28 cellular contexts compared by ENCODE assay signal in the genomic region with DNA sequence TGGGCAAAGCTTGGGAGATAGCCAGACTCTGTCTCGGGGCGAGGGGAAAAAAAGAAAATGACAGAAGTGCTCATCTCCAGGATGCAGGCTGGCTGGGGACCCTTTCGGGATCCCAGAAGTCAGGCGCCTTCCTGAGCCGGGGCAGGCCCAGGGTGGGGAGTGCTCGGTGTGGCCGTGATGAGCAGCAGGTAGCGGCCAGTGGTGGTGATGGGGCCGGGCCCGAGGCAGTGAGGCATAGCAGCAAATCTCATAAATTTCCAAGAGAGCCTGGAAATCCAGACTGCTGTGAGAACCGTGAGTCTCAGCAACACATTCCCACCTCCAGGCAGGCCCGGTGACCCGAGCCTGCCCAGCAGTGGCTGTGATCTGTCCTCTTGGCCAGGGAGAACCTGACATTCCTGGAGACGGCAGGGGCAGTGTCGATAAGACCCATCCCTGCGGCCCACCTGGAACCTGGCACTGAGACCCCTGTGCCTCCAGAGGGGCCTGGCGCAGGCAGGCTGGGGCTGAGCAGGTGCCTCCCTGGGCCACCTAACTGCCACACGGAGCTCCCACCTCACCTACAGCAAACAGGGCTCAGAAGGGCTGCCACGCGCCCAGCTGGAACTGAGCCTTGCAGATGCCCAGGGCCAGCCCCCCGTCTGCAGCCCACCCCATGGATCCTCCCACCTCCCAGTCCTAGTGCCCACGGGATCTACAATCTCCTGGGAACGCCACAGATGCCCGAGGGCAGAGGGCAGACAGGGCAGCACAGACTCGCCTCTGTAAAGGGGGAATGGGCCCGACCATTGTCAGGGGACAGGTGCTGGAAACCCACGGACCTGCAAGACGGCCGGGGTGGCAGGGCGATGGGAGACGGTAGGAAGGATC. TPM values are rescaled to one million over a fixed set of nuclear protein-coding genes. Genes with fewer than 3 reads are reported as not detected.
"Had no signal": no experiment of that assay in that cellular context is flagged by ENCODE, and none has a peak within 500 bp of the region (broad histone marks: within the 10 kb centered on the region; RNA-seq: fewer than 3 reads in every experiment).

No MANE protein-coding gene starts in this region.

- DNase-seq: activated CD4-positive, alpha-beta T cell treated with anti-CD3 and anti-CD28 coated beads for 4 hours; activated CD8-positive, alpha-beta memory T cell treated with anti-CD3 and anti-CD28 coated beads, Interleukin-2, amount 50 U/mL, for 4 hours; activated CD8-positive, alpha-beta T cell treated with anti-CD3 and anti-CD28 coated beads for 36 hours; activated effector memory CD4-positive, alpha-beta T cell treated with Interleukin-2 at 50 U/mL for 16 hours; activated naive CD4-positive, alpha-beta T cell; activated T-cell treated with anti-CD3 and anti-CD28 coated beads, Interleukin-2, amount 50 U/mL, for 1 hour; amniotic stem cell; Kasumi-1; KBM-7; NCI-H1105 treated with DMSO at 0.1 percent for 48 hours; NCI-H1436 treated with DMSO at 0.1 percent for 48 hours; NCI-H187; NCI-H2081; NCI-H510A treated with DMSO at 0.1 percent for 48 hours; NCI-H69; NK-92 treated with Interleukin-12 subunit alpha and Interleukin-12 subunit beta, amount 100 ng/mL, for 24 hours; OCI-M1; Peyer's patch; SHP77; SW 1271 had no signal

- H3K9me3 ChIP-seq: ascending aorta, Peyer's patch, SJSA1 had no signal

- H3K4me3 ChIP-seq: ascending aorta, Peyer's patch, SJSA1 had no signal

- H3K4me1 ChIP-seq: ascending aorta, Peyer's patch, SJSA1 had no signal

- H3K27ac ChIP-seq: ascending aorta, Peyer's patch, SJSA1 had no signal

- H3K27me3 Mint-ChIP-seq: activated CD8-positive, alpha-beta T cell treated with anti-CD3 and anti-CD28 coated beads for 36 hours; activated naive CD4-positive, alpha-beta T cell treated with anti-CD3 and anti-CD28 coated beads, Interleukin-2, amount 50 U/mL, for 24 hours; brain had no signal

- H3K4me1 Mint-ChIP-seq: activated naive CD4-positive, alpha-beta T cell treated with anti-CD3 and anti-CD28 coated beads, Interleukin-2, amount 50 U/mL, for 24 hours; brain had no signal

- H3K27me3 ChIP-seq: ascending aorta, Peyer's patch, SJSA1 had no signal

- ATAC-seq: activated CD4-positive, CD25-positive, alpha-beta regulatory T cell treated with anti-CD3 and anti-CD28 coated beads, Interleukin-2, amount 50 U/mL, for 24 hours; activated CD8-positive, alpha-beta T cell treated with anti-CD3 and anti-CD28 coated beads for 36 hours; SK-N-SH treated with all-trans-retinoic acid at 6 μM for 48 hours had no signal

- H3K4me3 Mint-ChIP-seq: activated CD8-positive, alpha-beta T cell treated with anti-CD3 and anti-CD28 coated beads for 36 hours; activated naive CD4-positive, alpha-beta T cell treated with anti-CD3 and anti-CD28 coated beads, Interleukin-2, amount 50 U/mL, for 24 hours; activated T-helper 1 cell treated with anti-CD3 and anti-CD28 coated beads, Interleukin-12 subunit alpha, Interleukin-12 subunit beta, Interleukin-2, Interleukin-4 antibody, amounts not matched to agents 30 ng/mL and 10 ng/mL and 1 ng/mL, durations not matched to agents 14 hours and 24 hours and 36 hours; brain; T-helper 1 cell treated with Interleukin-12 subunit alpha and Interleukin-12 subunit beta and Interleukin-4 antibody, amounts not matched to agents 30 μg/mL and 1 μg/mL, for 36 hours had no signal

- H3K9me3 Mint-ChIP-seq: activated CD8-positive, alpha-beta T cell treated with anti-CD3 and anti-CD28 coated beads for 36 hours; activated naive CD4-positive, alpha-beta T cell treated with anti-CD3 and anti-CD28 coated beads, Interleukin-2, amount 50 U/mL, for 24 hours; activated T-helper 1 cell treated with anti-CD3 and anti-CD28 coated beads, Interleukin-12 subunit alpha, Interleukin-12 subunit beta, Interleukin-2, Interleukin-4 antibody, amounts not matched to agents 30 ng/mL and 10 ng/mL and 1 ng/mL, durations not matched to agents 14 hours and 24 hours and 36 hours; brain; T-helper 1 cell treated with Interleukin-12 subunit alpha and Interleukin-12 subunit beta and Interleukin-4 antibody, amounts not matched to agents 30 μg/mL and 1 μg/mL, for 36 hours had no signal

- H3K27ac Mint-ChIP-seq: activated CD8-positive, alpha-beta T cell treated with anti-CD3 and anti-CD28 coated beads for 36 hours; activated naive CD4-positive, alpha-beta T cell treated with anti-CD3 and anti-CD28 coated beads, Interleukin-2, amount 50 U/mL, for 24 hours; activated T-helper 1 cell treated with anti-CD3 and anti-CD28 coated beads, Interleukin-12 subunit alpha, Interleukin-12 subunit beta, Interleukin-2, Interleukin-4 antibody, amounts not matched to agents 30 ng/mL and 10 ng/mL and 1 ng/mL, durations not matched to agents 14 hours and 24 hours and 36 hours; brain; T-helper 1 cell treated with Interleukin-12 subunit alpha and Interleukin-12 subunit beta and Interleukin-4 antibody, amounts not matched to agents 30 μg/mL and 1 μg/mL, for 36 hours had no signal

RNA-seq across cellular contexts. Expression of gene IZUMO4, which starts 23.4 kb away (rescaled TPM):
- total RNA-seq: ascending aorta had no signal
